ENCODE assay signal across 21 cellular contexts in the genomic region with DNA sequence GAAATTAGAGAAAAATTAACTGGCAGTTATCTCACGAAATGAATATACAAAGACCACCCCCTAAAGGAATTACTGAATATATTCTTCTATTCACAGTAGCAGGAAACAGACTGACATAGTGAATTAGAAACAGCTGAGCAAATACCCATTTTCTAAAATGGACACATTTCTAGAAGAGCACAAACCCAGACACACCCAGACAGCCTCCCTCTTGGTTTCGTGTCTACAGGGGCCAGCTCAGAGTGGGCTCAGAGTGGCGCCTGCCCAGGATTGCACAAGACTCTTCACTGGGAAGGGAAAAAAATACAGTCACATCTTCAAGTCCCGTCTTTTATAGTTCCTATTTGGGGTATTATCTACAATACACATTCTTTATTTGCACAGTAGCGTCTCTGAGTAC.
DNase-seq lines count a peak whose midpoint lies in the region; ATAC-seq and TF ChIP-seq lines count a peak whose summit lies in the region.
"Had no signal": no experiment of that assay in that cellular context is flagged by ENCODE, and none has a peak within 500 bp of the region (broad histone marks: within the 10 kb centered on the region; RNA-seq: fewer than 3 reads in every experiment).

No MANE protein-coding gene starts in this region.

- no peaks in the 10 kb centered on the region for H3K36me3 Mint-ChIP-seq in type B pancreatic cell

- no peak overlapping the region for H3K4me3 Mint-ChIP-seq in type B pancreatic cell
- no peak overlapping the region for H3K4me3 Mint-ChIP-seq in stimulated activated naive CD8-positive, alpha-beta T cell treated with anti-CD3 and anti-CD28 coated beads, Interleukin-15, amount 100 ng/mL, for 72 hours
- H3K4me3 Mint-ChIP-seq: activated CD8-positive, alpha-beta T cell treated with anti-CD3 and anti-CD28 coated beads, Interleukin-2, amount 10 ng/mL, durations not matched to agents 7 days and 5 days; memory B cell had no signal

- intact Hi-C loops in cardiac septum (cut with DNase I), result no loop called here

- H3K9me3 Mint-ChIP-seq in type B pancreatic cell, result peaks cover 14% of the 10 kb centered on the region
- peaks cover 8 to 12% of the 10 kb centered on the region in 2 donors for H3K9me3 Mint-ChIP-seq in stimulated activated naive CD8-positive, alpha-beta T cell treated with anti-CD3 and anti-CD28 coated beads, Interleukin-15, amount 100 ng/mL, for 72 hours

- DNase-seq in NCI-H345 (lab: John Stamatoyannopoulos, UW) (peak; percentile 14), NCI-H345 treated with DMSO at 0.1 percent for 48 hours (lab: John Stamatoyannopoulos, UW; ENCODE audit: unreplicated experiment) (no peak), NCI-H69 (lab: John Stamatoyannopoulos, UW) (peak; percentile 50), cardiac septum (ENCODE audit: low spot score) (peak; percentile 27), type B pancreatic cell (ENCODE audit: extremely low spot score, unreplicated experiment) (peak; percentile 40)
- DNase-seq in stimulated activated naive CD8-positive, alpha-beta T cell treated with anti-CD3 and anti-CD28 coated beads, Interleukin-15, amount 100 ng/mL, for 72 hours, result no peak
- DNase-seq: activated CD8-positive, alpha-beta T cell treated with anti-CD3 and anti-CD28 coated beads, Interleukin-2, amount 10 ng/mL, durations not matched to agents 7 days and 5 days; BE2C; COR-L47; IMR-90; NCI-H1694 treated with DMSO at 0.1 percent for 48 hours; NCI-H82; occipital lobe; OCI-M1; SHP77; stimulated activated CD4-positive, alpha-beta T cell treated with anti-CD3 and anti-CD28 coated beads, Interleukin-15, amount 100 ng/mL, for 24 hours; trophoblast cell had no signal

- no peak overlapping the region for H3K27ac Mint-ChIP-seq in type B pancreatic cell
- H3K27ac Mint-ChIP-seq in stimulated activated naive CD8-positive, alpha-beta T cell treated with anti-CD3 and anti-CD28 coated beads, Interleukin-15, amount 100 ng/mL, for 72 hours, result no peak overlapping the region
- H3K27ac Mint-ChIP-seq: activated CD8-positive, alpha-beta T cell treated with anti-CD3 and anti-CD28 coated beads, Interleukin-2, amount 10 ng/mL, durations not matched to agents 7 days and 5 days; memory B cell had no signal

- ATAC-seq in HG02973 (IDR thresholded peaks at IDR 0.05; ENCODE audit: unreplicated experiment), result no peak
- no peak for ATAC-seq in GM18519 (IDR thresholded peaks at IDR 0.05; ENCODE audit: low FRiP score, unreplicated experiment)
- no peak for ATAC-seq in stimulated activated naive CD8-positive, alpha-beta T cell treated with anti-CD3 and anti-CD28 coated beads, Interleukin-15, amount 100 ng/mL, for 72 hours
- ATAC-seq: A549; activated CD8-positive, alpha-beta T cell treated with anti-CD3 and anti-CD28 coated beads, Interleukin-2, amount 10 ng/mL, durations not matched to agents 7 days and 5 days had no signal

- no peak for TF ChIP-seq CTCF in type B pancreatic cell (conservative IDR thresholded peaks at IDR 0.05)

- no peaks in the 10 kb centered on the region for H3K27me3 Mint-ChIP-seq in type B pancreatic cell
- H3K27me3 Mint-ChIP-seq in stimulated activated naive CD8-positive, alpha-beta T cell treated with anti-CD3 and anti-CD28 coated beads, Interleukin-15, amount 100 ng/mL, for 72 hours, result peaks cover 22% of the 10 kb centered on the region

- H3K4me1 Mint-ChIP-seq in type B pancreatic cell (ENCODE audit: unreplicated experiment), result peaks cover 26% of the 10 kb centered on the region
- H3K4me1 Mint-ChIP-seq in stimulated activated naive CD8-positive, alpha-beta T cell treated with anti-CD3 and anti-CD28 coated beads, Interleukin-15, amount 100 ng/mL, for 72 hours, result no peaks in the 10 kb centered on the region
- H3K4me1 Mint-ChIP-seq: memory B cell had no signal

Comparison
In these comparisons a context has a peak if more than half of its experiments do, and no peak if none do; other contexts are left out.
1. DNase-seq: peak in NCI-H345 (single experiment), NCI-H69 (single experiment), cardiac septum (single experiment) and type B pancreatic cell (single experiment); none in NCI-H345 treated with DMSO at 0.1 percent for 48 hours (single experiment) and stimulated activated naive CD8-positive, alpha-beta T cell treated with anti-CD3 and anti-CD28 coated beads, Interleukin-15, amount 100 ng/mL, for 72 hours (0 of 2).